16 cellular contexts compared by ENCODE assay signal in the genomic region with DNA sequence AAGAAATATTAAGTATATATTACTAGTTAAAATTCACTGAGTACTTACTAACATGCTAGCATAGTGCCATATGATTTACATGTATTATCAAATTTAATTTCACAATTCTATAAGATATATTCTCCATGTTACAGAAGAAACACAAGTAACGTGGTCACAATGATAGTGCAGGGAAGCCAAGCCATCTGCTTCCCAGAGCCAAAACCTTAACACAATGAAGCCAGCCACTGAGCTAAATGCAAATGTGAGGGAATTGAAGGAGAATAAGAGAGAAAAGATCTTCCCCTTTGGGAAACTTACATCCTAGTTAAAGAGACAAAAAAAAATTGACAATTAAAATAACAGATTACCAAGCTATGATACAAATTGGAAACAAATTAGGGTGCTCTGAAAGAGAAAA.
DNase-seq lines count a peak whose midpoint lies in the region; TF ChIP-seq lines count a peak whose summit lies in the region.
"Had no signal": no experiment of that assay in that cellular context is flagged by ENCODE, and none has a peak within 500 bp of the region (broad histone marks: within the 10 kb centered on the region; RNA-seq: fewer than 3 reads in every experiment).

No MANE protein-coding gene starts in this region.

- no peaks in the 10 kb centered on the region for H3K9me3 ChIP-seq in SJCRH30 (replicated peaks)

- no peak overlapping the region for H2BK120ac ChIP-seq in mesendoderm (ENCODE audit: low read depth, low read length)

- no peak overlapping the region for H3K27ac ChIP-seq in mesendoderm (ENCODE audit: low read depth, low read length)
- H3K27ac ChIP-seq in SJCRH30 = no peak overlapping the region

- H3K4me3 ChIP-seq in mesendoderm (ENCODE audit: low read length) (no peak overlapping the region), SJCRH30 (no peak overlapping the region)
- H3K4me3 ChIP-seq: GM12878 had no signal

- DNase-seq in NCI-H69 (lab: John Stamatoyannopoulos, UW) = peak; percentile 21
- peak; percentile 33 for DNase-seq in globus pallidus (ENCODE audit: low spot score)
- DNase-seq in mesendoderm = no peak
- DNase-seq in NCI-H2171 (lab: John Stamatoyannopoulos, UW) = no peak
- no peak for DNase-seq in type B pancreatic cell (ENCODE audit: extremely low spot score, unreplicated experiment)
- DNase-seq in SJCRH30 = no peak
- DNase-seq: C1 segment of cervical spinal cord; Calu3; CD4-positive, alpha-beta memory T cell; COR-L47; DMS79; EL; GDM1; GOT3; HCEC 1CT had no signal

- no peaks in the 10 kb centered on the region for H3K27me3 ChIP-seq in mesendoderm (ENCODE audit: insufficient read depth, low read length, poor library complexity)
- H3K27me3 ChIP-seq in SJCRH30 = no peaks in the 10 kb centered on the region

- no peak for TF ChIP-seq CTCF in type B pancreatic cell (conservative IDR thresholded peaks at IDR 0.05)

- H3K4me2 ChIP-seq in mesendoderm (ENCODE audit: low read length) = no peak overlapping the region

- WGBS in mesendoderm (ENCODE audit: extremely low coverage, insufficient coverage, low lambda C conversion rate) = no CpG with 5 or more reads among the region's 1 CpG

- no peaks in the 10 kb centered on the region for H3K9me3 Mint-ChIP-seq in type B pancreatic cell

- H3K36me3 Mint-ChIP-seq in type B pancreatic cell = peaks cover 3% of the 10 kb centered on the region
- H3K36me3 Mint-ChIP-seq: CD4-positive, alpha-beta memory T cell had no signal

- H3K79me1 ChIP-seq in mesendoderm (ENCODE audit: low read length) = no peaks in the 10 kb centered on the region

- no peak overlapping the region for H3K56ac ChIP-seq in mesendoderm (ENCODE audit: low read length)

- no peak overlapping the region for H3K27ac Mint-ChIP-seq in type B pancreatic cell

- no peak overlapping the region for H3K4me3 Mint-ChIP-seq in type B pancreatic cell
- H3K4me3 Mint-ChIP-seq: CD4-positive, alpha-beta memory T cell had no signal

- H3K4ac ChIP-seq in mesendoderm (ENCODE audit: low read depth, low read length) = peak overlapping the region; percentile 31

- no peaks in the 10 kb centered on the region for H3K36me3 ChIP-seq in mesendoderm (ENCODE audit: control insufficient read depth, insufficient read depth, low read length)
- no peaks in the 10 kb centered on the region for H3K36me3 ChIP-seq in SJCRH30

- peaks cover 21% of the 10 kb centered on the region for H3K4me1 Mint-ChIP-seq in type B pancreatic cell (ENCODE audit: unreplicated experiment)

- H4K8ac ChIP-seq in mesendoderm (ENCODE audit: low read depth, low read length) = no peak overlapping the region

- no peaks in the 10 kb centered on the region for H3K4me1 ChIP-seq in mesendoderm (ENCODE audit: control insufficient read depth, low read depth, low read length)
- no peaks in the 10 kb centered on the region; the same call in 1 of the 2 replicates for H3K4me1 ChIP-seq in SJCRH30

- no peak overlapping the region for H3K23ac ChIP-seq in mesendoderm (ENCODE audit: low read length)

- no peak overlapping the region for H2BK15ac ChIP-seq in mesendoderm (replicated peaks; ENCODE audit: low read depth)

- no peaks in the 10 kb centered on the region for H3K27me3 Mint-ChIP-seq in type B pancreatic cell

- peaks cover 3% of the 10 kb centered on the region for H3K79me2 ChIP-seq in mesendoderm (ENCODE audit: control insufficient read depth, insufficient read depth, low read length)

- no peak overlapping the region for H2AK5ac ChIP-seq in mesendoderm (ENCODE audit: low read length)

- H4K5ac ChIP-seq in mesendoderm (ENCODE audit: low read length) = no peak overlapping the region

- H2BK5ac ChIP-seq in mesendoderm (ENCODE audit: low read length) = no peak overlapping the region

- no peak overlapping the region for H3K9ac ChIP-seq in mesendoderm (ENCODE audit: low read length)

- no peak overlapping the region for H3K18ac ChIP-seq in mesendoderm (ENCODE audit: low read length)

Comparison
In these comparisons a context has a peak if more than half of its experiments do, and no peak if none do; other contexts are left out.
1. DNase-seq: peak in NCI-H69 (single experiment) and globus pallidus (single experiment); none in mesendoderm (single experiment), NCI-H2171 (single experiment), type B pancreatic cell (single experiment) and SJCRH30 (0 of 2).